8 cellular contexts compared by ENCODE assay signal in genomic region chr7:17706734-17707133, GRCh38.
DNase-seq lines count a peak whose midpoint lies in the region; ATAC-seq and TF ChIP-seq lines count a peak whose summit lies in the region.

No MANE protein-coding gene starts in this region.

- no peak overlapping the region for H3K27ac Mint-ChIP-seq in CD4-positive, alpha-beta T cell
- no peak overlapping the region for H3K27ac Mint-ChIP-seq in natural killer cell treated with Interleukin-12 subunit alpha and Interleukin-12 subunit beta and Interleukin-15 and Interleukin-18, amount 100 ng/mL, for 72 hours

- no peaks in the 10 kb centered on the region for H3K9me3 ChIP-seq in CD4-positive, alpha-beta T cell (ENCODE audit: control insufficient read depth, low read length)
- no peaks in the 10 kb centered on the region for H3K9me3 ChIP-seq in ovary

- peaks cover 4% of the 10 kb centered on the region for H3K27me3 ChIP-seq in CD4-positive, alpha-beta T cell (ENCODE audit: control insufficient read depth, insufficient read depth, low read length)
- H3K27me3 ChIP-seq in foreskin keratinocyte (no peaks in the 10 kb centered on the region), ovary (no peaks in the 10 kb centered on the region)

- no peaks in the 10 kb centered on the region for H3K9me3 Mint-ChIP-seq in CD4-positive, alpha-beta T cell
- no peaks in the 10 kb centered on the region for H3K9me3 Mint-ChIP-seq in natural killer cell treated with Interleukin-12 subunit alpha and Interleukin-12 subunit beta and Interleukin-15 and Interleukin-18, amount 100 ng/mL, for 72 hours

- intact Hi-C loops in CD4-positive, alpha-beta T cell (cut with DNase I, micrococcal nuclease), result loop anchor here in 1 of 2 experiments (1.0 kb wide), 1 partner anchor 639 kb away; no protein-coding TSS in a partner anchor
- intact Hi-C loops in ovary (cut with DNase I), result no loop called here

- no peak overlapping the region for H3K4me3 Mint-ChIP-seq in CD4-positive, alpha-beta T cell
- no peak overlapping the region for H3K4me3 Mint-ChIP-seq in natural killer cell treated with Interleukin-12 subunit alpha and Interleukin-12 subunit beta and Interleukin-15 and Interleukin-18, amount 100 ng/mL, for 72 hours

- H3K27ac ChIP-seq in CD4-positive, alpha-beta T cell (ENCODE audit: low read depth, low read length), result no peak overlapping the region
- peak overlapping the region; percentile 38 for H3K27ac ChIP-seq in foreskin keratinocyte
- no peak overlapping the region for H3K27ac ChIP-seq in ovary

- CTCF ChIA-PET in CD4-positive, alpha-beta T cell (lab: Charles Lee), result no interaction called here

- peak in 2 of 10 experiments; percentile 6 to 11 for DNase-seq in CD4-positive, alpha-beta T cell
- peak; percentile 66 for DNase-seq in NCI-H226
- peak; percentile 9 to 35 for DNase-seq in activated CD4-positive, alpha-beta T cell treated with anti-CD3 and anti-CD28 coated beads, Interleukin-2, amount 50 U/mL, for 48 hours
- peak in 1 of 2 donors; percentile 57 for DNase-seq in foreskin keratinocyte
- peak in 3 of 5 donors; percentile 22 to 39 (median 23) for DNase-seq in ovary
- no peak for DNase-seq in natural killer cell treated with Interleukin-12 subunit alpha and Interleukin-12 subunit beta and Interleukin-15 and Interleukin-18, amount 100 ng/mL, for 72 hours (ENCODE audit: low spot score)

- no peak for TF ChIP-seq POLR2A in ovary (IDR thresholded peaks at IDR 0.05)

- no peak overlapping the region for H3K4me3 ChIP-seq in ovary

- POLR2A ChIA-PET in CD4-positive, alpha-beta T cell (lab: Charles Lee), result no interaction called here

- peak; percentile 36 for TF ChIP-seq CTCF in CD4-positive, alpha-beta T cell (IDR thresholded peaks at IDR 0.05)
- TF ChIP-seq CTCF in foreskin keratinocyte (conservative IDR thresholded peaks at IDR 0.05), result peak; percentile 91
- TF ChIP-seq CTCF in ovary (IDR thresholded peaks at IDR 0.05), result peak in 2 of 3 donors; percentile 16 to 34

- ATAC-seq in CD4-positive, alpha-beta T cell (ENCODE audit: poor library complexity), result no peak
- ATAC-seq in GM18861 (IDR thresholded peaks at IDR 0.05; ENCODE audit: unreplicated experiment) (peak; percentile 71), HG03139 (IDR thresholded peaks at IDR 0.05; ENCODE audit: unreplicated experiment) (peak; percentile 69), foreskin keratinocyte (peak; percentile 87)
- ATAC-seq in natural killer cell treated with Interleukin-12 subunit alpha and Interleukin-12 subunit beta and Interleukin-15 and Interleukin-18, amount 100 ng/mL, for 72 hours, result no peak

- TF ChIP-seq EP300 in ovary (IDR thresholded peaks at IDR 0.05), result no peak

- no peaks in the 10 kb centered on the region for H3K36me3 Mint-ChIP-seq in CD4-positive, alpha-beta T cell (ENCODE audit: low read depth)
- peaks cover under 1% of the 10 kb centered on the region for H3K36me3 Mint-ChIP-seq in natural killer cell treated with Interleukin-12 subunit alpha and Interleukin-12 subunit beta and Interleukin-15 and Interleukin-18, amount 100 ng/mL, for 72 hours

- peaks cover 8% of the 10 kb centered on the region for H3K27me3 Mint-ChIP-seq in CD4-positive, alpha-beta T cell
- peaks cover 10 to 17% of the 10 kb centered on the region in 2 donors for H3K27me3 Mint-ChIP-seq in natural killer cell treated with Interleukin-12 subunit alpha and Interleukin-12 subunit beta and Interleukin-15 and Interleukin-18, amount 100 ng/mL, for 72 hours

- 12 to 14% (median 12%) methylated on average over 3 of the region's 3 CpGs for WGBS in ovary, 3 donors

- H3K4me1 ChIP-seq in foreskin keratinocyte, result no peaks in the 10 kb centered on the region
- H3K4me1 ChIP-seq in ovary (ENCODE audit: insufficient read depth), result no peaks in the 10 kb centered on the region

- no peaks in the 10 kb centered on the region for H3K4me1 Mint-ChIP-seq in CD4-positive, alpha-beta T cell (ENCODE audit: low read depth)
- H3K4me1 Mint-ChIP-seq in natural killer cell treated with Interleukin-12 subunit alpha and Interleukin-12 subunit beta and Interleukin-15 and Interleukin-18, amount 100 ng/mL, for 72 hours (ENCODE audit: low read depth in 2 of 2), result no peaks in the 10 kb centered on the region

- no peaks in the 10 kb centered on the region for H3K36me3 ChIP-seq in ovary

Comparison
In these comparisons a context has a peak if more than half of its experiments do, and no peak if none do; other contexts are left out.
1. ATAC-seq: peak in GM18861 (single experiment), HG03139 (single experiment) and foreskin keratinocyte (single experiment); none in CD4-positive, alpha-beta T cell (single experiment) and natural killer cell treated with Interleukin-12 subunit alpha and Interleukin-12 subunit beta and Interleukin-15 and Interleukin-18, amount 100 ng/mL, for 72 hours (0 of 2).
2. CTCF ChIP-seq: peak in every context shown above with its lines; median percentile 91 in foreskin keratinocyte; 36 in CD4-positive, alpha-beta T cell; 25 in ovary.